14 cellular contexts compared by ENCODE assay signal in genomic region chr3:101833446-101833974, GRCh38. TPM values are rescaled to one million over a fixed set of nuclear protein-coding genes. Genes with fewer than 3 reads are reported as not detected.
A peak's percentile ranks its signal among the peaks of the same experiment; 100 is the strongest.
DNase-seq lines count a peak whose midpoint lies in the region; TF ChIP-seq lines count a peak whose summit lies in the region.
"Had no signal": no experiment of that assay in that cellular context is flagged by ENCODE, and none has a peak within 500 bp of the region (broad histone marks: within the 10 kb centered on the region; RNA-seq: fewer than 3 reads in every experiment).

No MANE protein-coding gene starts in this region.

- H3K27me3 ChIP-seq in Loucy (ENCODE audit: insufficient read depth, low read length, poor library complexity, severe bottlenecking) = no peaks in the 10 kb centered on the region

- no peak overlapping the region for H2AFZ ChIP-seq in Loucy (ENCODE audit: low read length)

- intact Hi-C loops in activated naive CD4-positive, alpha-beta T cell treated with anti-CD3 and anti-CD28 coated beads for 36 hours (cut with micrococcal nuclease) = no loop called here

- H3K9me3 Mint-ChIP-seq in activated naive CD4-positive, alpha-beta T cell treated with anti-CD3 and anti-CD28 coated beads for 36 hours = no peaks in the 10 kb centered on the region
- H3K9me3 Mint-ChIP-seq in activated naive CD8-positive, alpha-beta T cell treated with anti-CD3 and anti-CD28 coated beads for 36 hours = no peaks in the 10 kb centered on the region
- no peaks in the 10 kb centered on the region for H3K9me3 Mint-ChIP-seq in stimulated activated naive CD8-positive, alpha-beta T cell treated with anti-CD3 and anti-CD28 coated beads, Interleukin-15, Interleukin-2, amounts not matched to agents 100 ng/mL and 50 ng/mL, for 24 hours
- H3K9me3 Mint-ChIP-seq: neural crest cell had no signal

- H4K20me1 ChIP-seq in Loucy (ENCODE audit: insufficient read depth, low read length, poor library complexity, severe bottlenecking) = no peaks in the 10 kb centered on the region

- H3K9me2 ChIP-seq in Loucy (replicated peaks; ENCODE audit: low read depth, low read length) = no peaks in the 10 kb centered on the region

- H3K9ac ChIP-seq in Loucy (ENCODE audit: low read depth, low read length, poor library complexity, severe bottlenecking) = peak overlapping the region; percentile 51

- peak overlapping the region; percentile 67 for H3K4me2 ChIP-seq in Loucy (ENCODE audit: low read depth, low read length, poor library complexity, severe bottlenecking)

- DNase-seq in activated naive CD4-positive, alpha-beta T cell treated with anti-CD3 and anti-CD28 coated beads for 36 hours = no peak
- no peak for DNase-seq in activated naive CD4-positive, alpha-beta T cell treated with anti-CD3 and anti-CD28 coated beads, Interleukin-2, amount 50 U/mL, for 16 hours
- DNase-seq in activated naive CD8-positive, alpha-beta T cell treated with anti-CD3 and anti-CD28 coated beads for 36 hours = no peak
- DNase-seq in coronary artery (ENCODE audit: low spot score) = no peak
- DNase-seq in C1 segment of cervical spinal cord (lab: John Stamatoyannopoulos, UW) = no peak
- no peak for DNase-seq in hepatic stellate cell (ENCODE audit: low spot score)
- DNase-seq: COR-L47; EL; foreskin fibroblast; NCI-H69; stimulated activated CD4-positive, alpha-beta T cell treated with anti-CD3 and anti-CD28 coated beads, Interleukin-15, amount 100 ng/mL, for 24 hours had no signal

- CTCF ChIA-PET in activated naive CD4-positive, alpha-beta T cell treated with anti-CD3 and anti-CD28 coated beads for 36 hours (lab: Charles Lee) = interaction anchor here (0.8 kb wide), 1 partner anchor 19 kb away, joined by 4 read pairs; no protein-coding TSS in a partner anchor

- H3K4me1 Mint-ChIP-seq in activated naive CD4-positive, alpha-beta T cell treated with anti-CD3 and anti-CD28 coated beads for 36 hours (ENCODE audit: low read depth) = peaks cover 82% of the 10 kb centered on the region
- peaks cover 81% of the 10 kb centered on the region for H3K4me1 Mint-ChIP-seq in activated naive CD8-positive, alpha-beta T cell treated with anti-CD3 and anti-CD28 coated beads for 36 hours
- peaks cover 92% of the 10 kb centered on the region for H3K4me1 Mint-ChIP-seq in stimulated activated naive CD8-positive, alpha-beta T cell treated with anti-CD3 and anti-CD28 coated beads, Interleukin-15, Interleukin-2, amounts not matched to agents 100 ng/mL and 50 ng/mL, for 24 hours (ENCODE audit: low read depth)

- H3K4me3 Mint-ChIP-seq in activated naive CD4-positive, alpha-beta T cell treated with anti-CD3 and anti-CD28 coated beads for 36 hours = no peak overlapping the region
- H3K4me3 Mint-ChIP-seq in activated naive CD8-positive, alpha-beta T cell treated with anti-CD3 and anti-CD28 coated beads for 36 hours = peak overlapping the region; percentile 12
- H3K4me3 Mint-ChIP-seq in stimulated activated naive CD8-positive, alpha-beta T cell treated with anti-CD3 and anti-CD28 coated beads, Interleukin-15, Interleukin-2, amounts not matched to agents 100 ng/mL and 50 ng/mL, for 24 hours = peak overlapping the region; percentile 33
- H3K4me3 Mint-ChIP-seq: neural crest cell had no signal

- peak overlapping the region; percentile 22 for H3K27ac Mint-ChIP-seq in activated naive CD4-positive, alpha-beta T cell treated with anti-CD3 and anti-CD28 coated beads for 36 hours
- peak overlapping the region; percentile 62 for H3K27ac Mint-ChIP-seq in activated naive CD8-positive, alpha-beta T cell treated with anti-CD3 and anti-CD28 coated beads for 36 hours
- peak overlapping the region; percentile 29 for H3K27ac Mint-ChIP-seq in stimulated activated naive CD8-positive, alpha-beta T cell treated with anti-CD3 and anti-CD28 coated beads, Interleukin-15, Interleukin-2, amounts not matched to agents 100 ng/mL and 50 ng/mL, for 24 hours

- no peaks in the 10 kb centered on the region for H3K36me3 ChIP-seq in Loucy (ENCODE audit: insufficient read depth, low read length)

- H3K4me1 ChIP-seq in Loucy (ENCODE audit: insufficient read depth, low read length, poor library complexity, severe bottlenecking) = peaks cover 77% of the 10 kb centered on the region

- no peak overlapping the region for H3K27ac ChIP-seq in coronary artery

- H3K79me2 ChIP-seq in Loucy (ENCODE audit: insufficient read depth, low read length) = peaks cover 87% of the 10 kb centered on the region

- H3K36me3 Mint-ChIP-seq in activated naive CD4-positive, alpha-beta T cell treated with anti-CD3 and anti-CD28 coated beads for 36 hours (ENCODE audit: low read depth) = peaks cover 28% of the 10 kb centered on the region
- H3K36me3 Mint-ChIP-seq in activated naive CD8-positive, alpha-beta T cell treated with anti-CD3 and anti-CD28 coated beads for 36 hours = peaks cover 79% of the 10 kb centered on the region
- peaks cover 55% of the 10 kb centered on the region for H3K36me3 Mint-ChIP-seq in stimulated activated naive CD8-positive, alpha-beta T cell treated with anti-CD3 and anti-CD28 coated beads, Interleukin-15, Interleukin-2, amounts not matched to agents 100 ng/mL and 50 ng/mL, for 24 hours (ENCODE audit: low read depth)

- no peaks in the 10 kb centered on the region for H3F3A ChIP-seq in Loucy (ENCODE audit: low read depth)

- H3K4me3 ChIP-seq in Loucy (ENCODE audit: low read length, poor library complexity, severe bottlenecking) (peak overlapping the region; percentile 50), coronary artery (no peak overlapping the region)

- no peaks in the 10 kb centered on the region for H3K9me3 ChIP-seq in Loucy (ENCODE audit: insufficient read depth, low read depth, low read length)

- H3K27me3 Mint-ChIP-seq in activated naive CD4-positive, alpha-beta T cell treated with anti-CD3 and anti-CD28 coated beads for 36 hours (ENCODE audit: low read depth) = no peaks in the 10 kb centered on the region
- H3K27me3 Mint-ChIP-seq in activated naive CD8-positive, alpha-beta T cell treated with anti-CD3 and anti-CD28 coated beads for 36 hours = no peaks in the 10 kb centered on the region
- H3K27me3 Mint-ChIP-seq in stimulated activated naive CD8-positive, alpha-beta T cell treated with anti-CD3 and anti-CD28 coated beads, Interleukin-15, Interleukin-2, amounts not matched to agents 100 ng/mL and 50 ng/mL, for 24 hours = no peaks in the 10 kb centered on the region

- TF ChIP-seq CTCF in Loucy (conservative IDR thresholded peaks at IDR 0.05; ENCODE audit: low read length) (no peak), coronary artery (IDR thresholded peaks at IDR 0.05) (no peak)

RNA-seq across cellular contexts. Expression of gene NFKBIZ, which starts 15.8 kb away (rescaled TPM):
- total RNA-seq in activated naive CD4-positive, alpha-beta T cell treated with anti-CD3 and anti-CD28 coated beads for 36 hours = 10 to 100 TPM; 79.3 to 85.0 TPM
- total RNA-seq in activated naive CD8-positive, alpha-beta T cell treated with anti-CD3 and anti-CD28 coated beads for 36 hours = 10 to 100 TPM; 57.7 to 58.8 TPM

RNA-seq across cellular contexts. Expression of gene NXPE3, which starts 54.5 kb away (rescaled TPM):
- total RNA-seq in activated naive CD4-positive, alpha-beta T cell treated with anti-CD3 and anti-CD28 coated beads for 36 hours = 10 to 100 TPM; 18.9 to 19.3 TPM
- 10 to 100 TPM; 19.9 to 22.5 TPM for total RNA-seq in activated naive CD8-positive, alpha-beta T cell treated with anti-CD3 and anti-CD28 coated beads for 36 hours
